Comparison of ENCODE assay signal across 2 cellular contexts in the genomic region with DNA sequence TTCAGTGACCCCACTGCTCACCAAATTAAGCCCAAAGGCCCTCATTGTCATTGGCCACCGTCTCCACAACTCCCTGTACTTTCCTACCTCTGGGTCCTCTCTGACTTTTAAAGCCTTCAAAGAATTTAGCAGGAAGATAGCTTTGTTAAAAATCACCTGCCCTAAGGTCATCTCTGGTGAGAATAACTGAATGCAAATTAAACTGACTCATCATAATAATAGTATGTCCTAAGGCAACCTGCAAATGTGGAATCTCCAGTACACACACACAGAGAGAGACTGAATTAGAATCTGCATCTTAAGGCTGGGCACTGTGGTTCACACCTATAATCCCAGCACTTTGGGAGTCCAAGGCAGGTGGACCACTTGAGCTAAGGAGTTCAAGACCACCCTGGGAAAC.
A peak's percentile ranks its signal among the peaks of the same experiment; 100 is the strongest.
TF ChIP-seq lines count a peak whose summit lies in the region.

No MANE protein-coding gene starts in this region.

TF ChIP-seq in IMR-90, 13 proteins besides CTCF, POLR2A, EP300 and RAD21:
- TF ChIP-seq RCOR1 (IDR thresholded peaks at IDR 0.05; ENCODE audit: insufficient replicate concordance, low read length): no peak
- TF ChIP-seq MAFK (IDR thresholded peaks at IDR 0.05; ENCODE audit: low read depth, low read length): peak; percentile 52; the same call in 1 of the 2 replicates
- no peak for TF ChIP-seq CHD1 (IDR thresholded peaks at IDR 0.05; ENCODE audit: low read depth, low read length)

TF ChIP-seq in WTC11, 78 proteins besides CTCF, POLR2A, EP300 and RAD21:
- TF ChIP-seq, protein P1, sequence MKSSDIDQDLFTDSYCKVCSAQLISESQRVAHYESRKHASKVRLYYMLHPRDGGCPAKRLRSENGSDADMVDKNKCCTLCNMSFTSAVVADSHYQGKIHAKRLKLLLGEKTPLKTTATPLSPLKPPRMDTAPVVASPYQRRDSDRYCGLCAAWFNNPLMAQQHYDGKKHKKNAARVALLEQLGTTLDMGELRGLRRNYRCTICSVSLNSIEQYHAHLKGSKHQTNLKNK (CRISPR knock-in tag; IDR thresholded peaks at IDR 0.05): no peak
- TF ChIP-seq TEAD1 (CRISPR knock-in tag; IDR thresholded peaks at IDR 0.05): no peak
